In genomic region chr16:60991886-60992285, GRCh38 we compare ENCODE assay signal across 15 cellular contexts.
"Had no signal": no experiment of that assay in that cellular context is flagged by ENCODE, and none has a peak within 500 bp of the region (broad histone marks: within the 10 kb centered on the region; RNA-seq: fewer than 3 reads in every experiment).

No MANE protein-coding gene starts in this region.

- DNase-seq: effector CD4-positive, alpha-beta T cell; foreskin melanocyte; heart left ventricle; hippocampal formation; islet precursor cell; mammary epithelial cell; mucosa of descending colon; naive thymus-derived CD8-positive, alpha-beta T cell; posterior cingulate gyrus; sigmoid colon; stimulated activated CD4-positive, alpha-beta T cell treated with anti-CD3 and anti-CD28 coated beads, Interleukin-2, amount 100 ng/mL, for 24 hours; stimulated activated naive CD4-positive, alpha-beta T cell; stomach; substantia nigra; trophoblast cell had no signal
